9 cellular contexts compared by ENCODE assay signal in the genomic region with DNA sequence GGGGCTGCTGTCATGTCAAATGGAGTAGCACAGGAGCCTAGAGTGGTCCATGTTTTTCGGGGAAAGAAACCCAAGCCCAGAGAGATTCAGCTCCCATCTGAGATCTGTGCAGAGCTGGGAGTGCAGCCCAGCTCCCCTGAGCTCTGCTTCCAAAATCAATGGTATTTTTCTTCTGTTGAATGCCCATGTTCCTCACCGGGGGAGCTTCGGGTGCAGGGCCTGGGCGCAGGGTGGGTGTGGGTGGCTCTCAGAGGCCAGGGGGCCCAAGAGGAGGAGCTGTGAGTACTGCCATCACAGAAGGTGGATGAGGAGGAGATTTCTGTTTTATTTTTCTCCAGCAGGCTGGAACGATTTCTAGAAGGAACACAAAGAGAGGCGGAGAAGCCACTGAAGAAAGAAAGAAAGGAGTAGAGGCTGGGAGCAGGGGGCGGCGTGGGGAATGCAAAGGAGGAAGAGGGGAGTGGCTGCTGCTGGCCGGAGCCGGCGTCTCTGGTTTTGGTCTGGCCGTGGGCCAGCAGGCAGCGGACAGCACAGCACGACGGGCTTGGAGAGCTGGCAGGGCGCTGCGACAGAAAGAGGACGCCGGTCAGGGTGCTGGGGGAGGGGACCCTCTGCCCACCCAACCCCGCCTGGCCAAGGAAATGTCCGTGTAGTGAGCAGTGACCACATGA.
DNase-seq lines count a peak whose midpoint lies in the region; ATAC-seq, FAIRE-seq and TF ChIP-seq lines count a peak whose summit lies in the region.
"Had no signal": no experiment of that assay in that cellular context is flagged by ENCODE, and none has a peak within 500 bp of the region (broad histone marks: within the 10 kb centered on the region; RNA-seq: fewer than 3 reads in every experiment).

No MANE protein-coding gene starts in this region.

- peak overlapping the region; percentile 31 for H3K4me2 ChIP-seq in endothelial cell of umbilical vein (ENCODE audit: insufficient read depth, low read length)

- H3K4me3 Mint-ChIP-seq in nephron (peak overlapping the region; percentile 12 to 76 (median 38)), endothelial cell (ENCODE audit: unreplicated experiment) (no peak overlapping the region)

- H3K4me3 ChIP-seq in endothelial cell of umbilical vein (replicated peaks in 1 of 3; ENCODE audit: insufficient read depth in 1 of 3, low read depth in 1 of 3, low read length in 3 of 3): no peak overlapping the region

- TSS peak; percentile 49 for BruUV-seq in endothelial cell of umbilical vein (replicated peaks; lab: Mats Ljungman, UMichigan)

- H3K27ac ChIP-seq in endothelial cell of umbilical vein (ENCODE audit: insufficient read depth, low read depth, low read length): peak overlapping the region; percentile 77

- H3K27me3 Mint-ChIP-seq in nephron (ENCODE audit: low read depth): peaks cover 3% of the 10 kb centered on the region
- H3K27me3 Mint-ChIP-seq in endothelial cell (ENCODE audit: unreplicated experiment): peaks cover 4% of the 10 kb centered on the region

- peak; percentile 45 for DNase-seq in ACHN
- DNase-seq in NCI-H226: peak; percentile 29
- DNase-seq in endothelial cell of umbilical vein (ENCODE audit: low read depth, low spot score): peak; percentile 73
- DNase-seq in germinal center (ENCODE audit: low spot score): no peak
- no peak for DNase-seq in endothelial cell (ENCODE audit: low spot score)

- peaks cover 47% of the 10 kb centered on the region for H3K4me1 Mint-ChIP-seq in nephron
- no peaks in the 10 kb centered on the region for H3K4me1 Mint-ChIP-seq in endothelial cell (ENCODE audit: unreplicated experiment)

- no peaks in the 10 kb centered on the region for H3K9me1 ChIP-seq in endothelial cell of umbilical vein (replicated peaks; ENCODE audit: control insufficient read depth, extremely low read depth, insufficient read depth, low read length)

- no peaks in the 10 kb centered on the region for H3K79me2 ChIP-seq in endothelial cell of umbilical vein (ENCODE audit: control insufficient read depth, insufficient read depth, low read length)

- peaks cover 6% of the 10 kb centered on the region for H3K9me3 Mint-ChIP-seq in nephron
- H3K9me3 Mint-ChIP-seq in endothelial cell (ENCODE audit: unreplicated experiment): peaks cover 4% of the 10 kb centered on the region

- no peaks in the 10 kb centered on the region for H4K20me1 ChIP-seq in endothelial cell of umbilical vein (replicated peaks; ENCODE audit: control insufficient read depth, extremely low read depth, insufficient read depth, low read length)

- H3K4me1 ChIP-seq in endothelial cell of umbilical vein (ENCODE audit: control insufficient read depth, extremely low read depth, insufficient read depth, low read length): peaks cover 41% of the 10 kb centered on the region

- POLR2A ChIA-PET in endothelial cell of umbilical vein (lab: Charles Lee): no interaction called here

- peak overlapping the region; percentile 53 for H3K9ac ChIP-seq in endothelial cell of umbilical vein (replicated peaks; ENCODE audit: extremely low read depth, insufficient read depth, low read length)

- H3K36me3 Mint-ChIP-seq in nephron (ENCODE audit: low read depth) (no peaks in the 10 kb centered on the region), endothelial cell (ENCODE audit: low read depth, unreplicated experiment) (peaks cover 3% of the 10 kb centered on the region)

- no peaks in the 10 kb centered on the region for H3K9me3 ChIP-seq in endothelial cell of umbilical vein (replicated peaks; ENCODE audit: control insufficient read depth, insufficient read depth, low read length)

- ATAC-seq in GM21576 (IDR thresholded peaks at IDR 0.05; ENCODE audit: unreplicated experiment) (no peak), HG02970 (IDR thresholded peaks at IDR 0.05; ENCODE audit: low FRiP score, unreplicated experiment) (no peak)

- peak overlapping the region; percentile 70 for H2AFZ ChIP-seq in endothelial cell of umbilical vein (ENCODE audit: low read depth, low read length)

- H3K27ac Mint-ChIP-seq in nephron: peak overlapping the region; percentile 83 to 90 (median 89)
- no peak overlapping the region for H3K27ac Mint-ChIP-seq in endothelial cell (ENCODE audit: unreplicated experiment)

- intact Hi-C loops in endothelial cell of umbilical vein (cut with micrococcal nuclease): loop anchor here (1.0 to 2.0 kb wide), 3 partner anchors 26 to 143 kb away; no protein-coding TSS in a partner anchor

- H3K36me3 ChIP-seq in endothelial cell of umbilical vein (ENCODE audit: control insufficient read depth in 2 of 2, extremely low read depth in 1 of 2, insufficient read depth in 2 of 2, low read length in 2 of 2): no peaks in the 10 kb centered on the region

- in situ Hi-C loops in ACHN (cut with HindIII; ENCODE audit: low pct_ligation_motif_present, low pct_unique_long_range_greater_than_20kb, low sequenced_read_pairs): no loop called here

- peak; percentile 59 for FAIRE-seq in endothelial cell of umbilical vein (lab: Jason Lieb, UNC)
- FAIRE-seq: G401.6 had no signal

- CTCF ChIA-PET in endothelial cell of umbilical vein (lab: Charles Lee): interaction anchor here (0.8 to 5.8 kb wide), 12 partner anchors 16 to 221 kb away, joined by 3 to 43 read pairs (median 4); a partner anchor contains a TSS

- TF ChIP-seq POLR2A in endothelial cell of umbilical vein (IDR thresholded peaks at IDR 0.05; ENCODE audit: low read depth, low read length): no peak

- dilution Hi-C loops in endothelial cell of umbilical vein (cut with MboI; ENCODE audit: extremely low pct_ligation_motif_present, low sequenced_read_pairs): no loop called here

- H3K27me3 ChIP-seq in endothelial cell of umbilical vein (ENCODE audit: control insufficient read depth in 2 of 2, insufficient read depth in 2 of 2, low read length in 2 of 2): no peaks in the 10 kb centered on the region

- no peak for TF ChIP-seq CTCF in endothelial cell of umbilical vein (IDR thresholded peaks at IDR 0.05; ENCODE audit: extremely low read depth in 1 of 2, insufficient read depth in 1 of 2, low read depth in 1 of 2, low read length in 2 of 2)
- TF ChIP-seq CTCF in nephron (IDR thresholded peaks at IDR 0.05; ENCODE audit: unreplicated experiment in 3 of 3): no peak
- TF ChIP-seq CTCF in endothelial cell (IDR thresholded peaks at IDR 0.05; ENCODE audit: unreplicated experiment): no peak

TF ChIP-seq in endothelial cell of umbilical vein, 7 proteins besides CTCF, POLR2A, EP300 and RAD21:
- TF ChIP-seq JUN (IDR thresholded peaks at IDR 0.05; ENCODE audit: borderline replicate concordance, insufficient read depth, insufficient read length, low read depth): no peak
- TF ChIP-seq POLR2AphosphoS5 (IDR thresholded peaks at IDR 0.05; ENCODE audit: insufficient read depth, low read depth, low read length): peak; percentile 65
- TF ChIP-seq, protein P1, sequence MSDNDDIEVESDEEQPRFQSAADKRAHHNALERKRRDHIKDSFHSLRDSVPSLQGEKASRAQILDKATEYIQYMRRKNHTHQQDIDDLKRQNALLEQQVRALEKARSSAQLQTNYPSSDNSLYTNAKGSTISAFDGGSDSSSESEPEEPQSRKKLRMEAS (IDR thresholded peaks at IDR 0.05; ENCODE audit: insufficient read depth, insufficient read length): peak; percentile 11

Comparison
In these comparisons a context has a peak if more than half of its experiments do, and no peak if none do; other contexts are left out.
1. DNase-seq: peak in ACHN (single experiment), NCI-H226 (single experiment) and endothelial cell of umbilical vein (single experiment); none in germinal center (single experiment) and endothelial cell (single experiment).